In genomic region chr2:54574107-54574859, GRCh38 we compare ENCODE assay signal across 8 cellular contexts.
DNase-seq lines count a peak whose midpoint lies in the region; ATAC-seq and TF ChIP-seq lines count a peak whose summit lies in the region.

No MANE protein-coding gene starts in this region.

- TF ChIP-seq POLR2A in gastrocnemius medialis (IDR thresholded peaks at IDR 0.05): no peak

- H3K27me3 ChIP-seq in esophagus (ENCODE audit: control insufficient read depth in 1 of 2, insufficient read depth in 2 of 2, low read length in 2 of 2): no peaks in the 10 kb centered on the region
- H3K27me3 ChIP-seq in gastrocnemius medialis: no peaks in the 10 kb centered on the region

- H3K36me3 ChIP-seq in esophagus (ENCODE audit: control insufficient read depth in 2 of 2, insufficient read depth in 2 of 2, low read length in 1 of 2) (no peaks in the 10 kb centered on the region), gastrocnemius medialis (no peaks in the 10 kb centered on the region)

- H3K9me3 ChIP-seq in esophagus (ENCODE audit: control insufficient read depth in 2 of 2, insufficient read depth in 1 of 2, low read depth in 1 of 2, low read length in 1 of 2) (no peaks in the 10 kb centered on the region), gastrocnemius medialis (no peaks in the 10 kb centered on the region)

- in situ Hi-C loops in gastrocnemius medialis (cut with MboI; ENCODE audit: low sequenced_read_pairs in 4 of 4): no loop called here

- peak; percentile 37 for ATAC-seq in GM19467 (IDR thresholded peaks at IDR 0.05; ENCODE audit: unreplicated experiment)
- ATAC-seq in activated CD4-positive, alpha-beta T cell treated with anti-CD3 and anti-CD28 coated beads for 36 hours: peak; percentile 75
- peak; percentile 11 to 40 for ATAC-seq in gastrocnemius medialis

- POLR2A ChIA-PET in activated CD4-positive, alpha-beta T cell treated with anti-CD3 and anti-CD28 coated beads for 36 hours (lab: Charles Lee): interaction anchor here (0.7 to 2.2 kb wide), 2 partner anchors 15 to 150 kb away, joined by 3 to 20 read pairs; no protein-coding TSS in a partner anchor
- POLR2A ChIA-PET in GM10248 (lab: Yijun Ruan, JAX): interaction anchor here (0.5 to 1.2 kb wide), 3 partner anchors 14 to 31 kb away, joined by 3 read pairs; no protein-coding TSS in a partner anchor

- intact Hi-C loops in activated CD4-positive, alpha-beta T cell treated with anti-CD3 and anti-CD28 coated beads for 36 hours (cut with DNase I, micrococcal nuclease): loop anchor here (1.0 to 10.0 kb wide), 12 partner anchors 15 to 1041 kb away; partner anchors contain the start of genes PPP4R3B (in 2 of the 2), RTN4 (in 2 of the 2) and EML6 (in 1 of the 2)
- intact Hi-C loops in gastrocnemius medialis (cut with DNase I; ENCODE audit: low total_unique reads): no loop called here

- TF ChIP-seq CTCF in gastrocnemius medialis (IDR thresholded peaks at IDR 0.05 in 4 of 5, conservative IDR thresholded peaks at IDR 0.05 in 1 of 5) (no peak), GM10248 (IDR thresholded peaks at IDR 0.05; ENCODE audit: control extremely low read depth, extremely low read depth, low read depth, missing control alignments) (no peak)

- peak overlapping the region; percentile 32 for H3K4me3 Mint-ChIP-seq in activated CD4-positive, alpha-beta T cell treated with anti-CD3 and anti-CD28 coated beads for 36 hours

- CTCF ChIA-PET in activated CD4-positive, alpha-beta T cell treated with anti-CD3 and anti-CD28 coated beads for 36 hours (lab: Charles Lee): interaction anchor here (0.6 to 1.9 kb wide), 8 partner anchors 7 to 109 kb away, joined by 3 to 7 read pairs (median 5); no protein-coding TSS in a partner anchor
- CTCF ChIA-PET in GM10248 (lab: Yijun Ruan, JAX): interaction anchor here (1.1 to 3.9 kb wide), 4 partner anchors 15 to 52 kb away, joined by 3 to 19 read pairs (median 8); no protein-coding TSS in a partner anchor

- no peaks in the 10 kb centered on the region for H3K27me3 Mint-ChIP-seq in activated CD4-positive, alpha-beta T cell treated with anti-CD3 and anti-CD28 coated beads for 36 hours

- no peak overlapping the region for H3K4me3 ChIP-seq in esophagus (ENCODE audit: low read depth in 1 of 2, low read length in 2 of 2)
- no peak overlapping the region for H3K4me3 ChIP-seq in gastrocnemius medialis

- peaks cover 4% of the 10 kb centered on the region for H3K9me3 Mint-ChIP-seq in activated CD4-positive, alpha-beta T cell treated with anti-CD3 and anti-CD28 coated beads for 36 hours (ENCODE audit: low read depth)

- peaks cover 15% of the 10 kb centered on the region for H3K36me3 Mint-ChIP-seq in activated CD4-positive, alpha-beta T cell treated with anti-CD3 and anti-CD28 coated beads for 36 hours (ENCODE audit: low read depth)

- H3K27ac Mint-ChIP-seq in activated CD4-positive, alpha-beta T cell treated with anti-CD3 and anti-CD28 coated beads for 36 hours: peak overlapping the region; percentile 99

- H3K4me1 Mint-ChIP-seq in activated CD4-positive, alpha-beta T cell treated with anti-CD3 and anti-CD28 coated beads for 36 hours: peaks cover 96% of the 10 kb centered on the region

- peak; percentile 88 for DNase-seq in A172 (ENCODE audit: low spot score)
- peak; percentile 69 to 77 for DNase-seq in Kasumi-1 (lab: John Stamatoyannopoulos, UW)
- DNase-seq in activated CD4-positive, alpha-beta T cell treated with anti-CD3 and anti-CD28 coated beads for 36 hours: peak; percentile 82
- DNase-seq in gastrocnemius medialis: peak in 1 of 2 donors; percentile 21
- no peak for DNase-seq in hippocampal formation (lab: John Stamatoyannopoulos, UW)
- DNase-seq in GM10248 (ENCODE audit: extremely low spot score): no peak

- H3K27ac ChIP-seq in esophagus (ENCODE audit: low read depth in 2 of 2, low read length in 1 of 2) (peak overlapping the region; percentile 78 to 82), gastrocnemius medialis (peak overlapping the region; percentile 41 to 64 (median 62))

- 42 to 50% methylated on average over 9 of the region's 9 CpGs for WGBS in esophagus, 2 donors

- H3K4me1 ChIP-seq in esophagus (ENCODE audit: control insufficient read depth in 2 of 2, insufficient read depth in 2 of 2, low read length in 1 of 2) (peaks cover 13 to 20% of the 10 kb centered on the region in 2 donors), gastrocnemius medialis (peaks cover 70 to 92% of the 10 kb centered on the region in 2 donors)

Comparison
In these comparisons a context has a peak if more than half of its experiments do, and no peak if none do; other contexts are left out.
1. DNase-seq: peak in A172 (single experiment), Kasumi-1 (2 of 2) and activated CD4-positive, alpha-beta T cell treated with anti-CD3 and anti-CD28 coated beads for 36 hours (single experiment); none in hippocampal formation (0 of 2) and GM10248 (single experiment).
2. Peak in every context shown above with its lines, with median percentiles within 50 percentile points of each other: ATAC-seq.